Comparison of ENCODE assay signal across 8 cellular contexts in the genomic region with DNA sequence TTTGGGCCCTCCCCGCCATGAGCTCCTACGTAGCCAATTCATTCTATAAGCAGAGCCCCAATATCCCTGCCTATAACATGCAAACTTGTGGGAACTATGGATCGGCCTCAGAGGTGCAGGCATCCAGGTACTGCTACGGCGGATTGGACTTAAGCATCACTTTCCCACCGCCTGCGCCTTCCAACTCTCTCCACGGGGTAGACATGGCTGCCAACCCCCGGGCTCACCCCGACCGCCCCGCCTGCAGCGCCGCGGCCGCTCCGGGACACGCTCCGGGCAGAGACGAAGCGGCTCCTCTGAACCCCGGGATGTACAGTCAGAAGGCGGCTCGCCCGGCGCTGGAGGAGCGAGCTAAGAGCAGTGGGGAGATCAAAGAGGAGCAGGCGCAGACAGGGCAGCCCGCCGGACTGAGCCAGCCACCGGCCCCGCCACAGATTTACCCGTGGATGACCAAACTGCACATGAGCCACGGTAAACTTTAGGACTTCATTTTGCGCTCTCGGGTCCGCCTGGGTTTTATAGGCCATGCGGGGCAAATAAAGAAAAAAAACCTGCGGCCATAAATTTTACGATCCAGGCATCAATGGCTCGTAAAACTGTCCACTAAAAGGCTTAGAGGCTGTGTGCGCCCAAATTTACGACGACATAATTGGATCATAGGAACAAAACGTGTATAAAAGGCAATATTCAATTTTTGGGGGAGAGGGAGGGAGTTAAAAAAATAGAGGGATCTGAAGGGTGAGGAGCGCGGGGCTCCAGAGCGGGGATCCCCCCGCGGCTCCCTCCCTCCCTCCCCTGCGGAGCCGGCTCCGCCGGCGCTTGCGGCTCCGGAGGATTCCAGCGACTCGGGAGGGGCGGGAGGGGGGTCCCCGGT. TPM values are rescaled to one million over a fixed set of nuclear protein-coding genes. Genes with fewer than 3 reads are reported as not detected.
DNase-seq lines count a peak whose midpoint lies in the region; ATAC-seq and TF ChIP-seq lines count a peak whose summit lies in the region.

No MANE protein-coding gene starts in this region.

- no peak overlapping the region for H3K27ac Mint-ChIP-seq in activated B cell treated with CpG ODN at 0.5 μM for 24 hours

- H3K27ac ChIP-seq in heart left ventricle, result no peak overlapping the region
- no peak overlapping the region for H3K27ac ChIP-seq in uterus

- H3K9me3 Mint-ChIP-seq in activated B cell treated with CpG ODN at 0.5 μM for 24 hours, result no peaks in the 10 kb centered on the region

- no peak for TF ChIP-seq CTCF in heart left ventricle (IDR thresholded peaks at IDR 0.05)
- no peak for TF ChIP-seq CTCF in activated B cell treated with CpG ODN at 0.5 μM for 24 hours (IDR thresholded peaks at IDR 0.05)
- TF ChIP-seq CTCF in uterus (IDR thresholded peaks at IDR 0.05), result no peak

- no peaks in the 10 kb centered on the region for H3K36me3 ChIP-seq in heart left ventricle
- no peaks in the 10 kb centered on the region for H3K36me3 ChIP-seq in uterus

- H3K9me3 ChIP-seq in heart left ventricle (no peaks in the 10 kb centered on the region), uterus (no peaks in the 10 kb centered on the region)

- peaks cover 30% of the 10 kb centered on the region for H3K4me1 Mint-ChIP-seq in activated B cell treated with CpG ODN at 0.5 μM for 24 hours

- WGBS in heart left ventricle, 4 donors, result 3 to 6% (median 4%) methylated on average over 47 to 61 of the region's 61 CpGs

- POLR2A ChIA-PET in activated B cell treated with CpG ODN at 0.5 μM for 24 hours (lab: Charles Lee), result interaction anchor here (0.5 to 1.5 kb wide), 5 partner anchors 20 to 175 kb away, joined by 3 to 7 read pairs (median 4); partner anchors contain the start of genes HOXC4 and SMUG1

- peak overlapping the region; percentile 70 for H3K4me3 Mint-ChIP-seq in activated B cell treated with CpG ODN at 0.5 μM for 24 hours

- CTCF ChIA-PET in activated B cell treated with CpG ODN at 0.5 μM for 24 hours (lab: Charles Lee), result interaction anchor here (0.9 to 6.3 kb wide), 12 partner anchors 16 to 182 kb away, joined by 3 to 98 read pairs (median 8); partner anchors contain the start of genes HOXC4, HOXC8 and SMUG1

- ATAC-seq in heart left ventricle (no peak), left ventricle myocardium superior (no peak), activated B cell treated with CpG ODN at 0.5 μM for 24 hours (ENCODE audit: low read depth) (no peak), left colon (peak; percentile 29), GM19455 (IDR thresholded peaks at IDR 0.05; ENCODE audit: unreplicated experiment) (no peak)

- peaks cover 0 to 30% (median 5%) of the 10 kb centered on the region in 12 donors for H3K4me1 ChIP-seq in heart left ventricle
- H3K4me1 ChIP-seq in uterus, result no peaks in the 10 kb centered on the region

- DNase-seq in heart left ventricle (no peak), left ventricle myocardium superior (no peak), activated B cell treated with CpG ODN at 0.5 μM for 24 hours (no peak), left colon (no peak), uterus (peak in 1 of 2 donors; percentile 58), inferior parietal cortex (ENCODE audit: extremely low spot score) (no peak), activated gamma-delta T cell (lab: John Stamatoyannopoulos, UW) (no peak)

- peak overlapping the region in 9 of 12 donors; percentile 4 to 41 (median 20) for H3K4me3 ChIP-seq in heart left ventricle
- H3K4me3 ChIP-seq in uterus, result peak overlapping the region; percentile 4 to 39

- peaks cover 58% of the 10 kb centered on the region for H3K27me3 Mint-ChIP-seq in activated B cell treated with CpG ODN at 0.5 μM for 24 hours

- no peak for TF ChIP-seq POLR2A in heart left ventricle (IDR thresholded peaks at IDR 0.05)
- TF ChIP-seq POLR2A in uterus (IDR thresholded peaks at IDR 0.05), result no peak

- H3K36me3 Mint-ChIP-seq in activated B cell treated with CpG ODN at 0.5 μM for 24 hours (ENCODE audit: low read depth), result no peaks in the 10 kb centered on the region

- peaks cover 62 to 100% (median 99%) of the 10 kb centered on the region in 9 donors for H3K27me3 ChIP-seq in heart left ventricle
- no peaks in the 10 kb centered on the region for H3K27me3 ChIP-seq in uterus

- intact Hi-C loops in heart left ventricle (cut with DNase I) (loop anchor here in 2 of 10 donors (2.0 to 5.0 kb wide), 2 partner anchors 157 to 159 kb away; no protein-coding TSS in a partner anchor), left ventricle myocardium superior (cut with micrococcal nuclease) (no loop called here), activated B cell treated with CpG ODN at 0.5 μM for 24 hours (cut with micrococcal nuclease) (loop anchor here (2.0 to 5.0 kb wide), 3 partner anchors 27 to 71 kb away; no protein-coding TSS in a partner anchor), left colon (cut with DNase I, micrococcal nuclease) (loop anchor here in 1 of 2 donors (5.0 kb wide), 1 partner anchor 159 kb away; no protein-coding TSS in a partner anchor), uterus (cut with DNase I; ENCODE audit: low total_unique reads) (no loop called here)

RNA-seq across cellular contexts. Expression of gene HOXC5, which starts 0.5 kb away (rescaled TPM):
- total RNA-seq in heart left ventricle (not detected), left ventricle myocardium superior (not detected), activated B cell treated with CpG ODN at 0.5 μM for 24 hours (not detected in 2 replicates), left colon (not detected), uterus (10 to 100 TPM in 1 of 4 donors, 1 to 10 TPM in 1, not detected in 2; 3.5 to 10.2 TPM)
- polyA plus RNA-seq in heart left ventricle, result not detected

RNA-seq across cellular contexts. Expression of gene HOXC6, which starts 5.1 kb away (rescaled TPM):
- under 1 TPM in 1 of 9 donors, not detected in 8; 0.40 TPM for total RNA-seq in heart left ventricle
- under 1 TPM; 0.04 to 0.08 TPM for polyA plus RNA-seq in heart left ventricle
- total RNA-seq in left ventricle myocardium superior, result 0.15 TPM
- not detected in 2 replicates for total RNA-seq in activated B cell treated with CpG ODN at 0.5 μM for 24 hours
- total RNA-seq in left colon, result not detected
- total RNA-seq in uterus, result 10 to 100 TPM in 1 of 4 donors, 1 to 10 TPM in 2, not detected in 1; 1.2 to 20.4 (median 2.1) TPM

RNA-seq across cellular contexts. Expression of gene HOXC4, which starts 20.3 kb away (rescaled TPM):
- total RNA-seq in heart left ventricle (1 to 10 TPM in 1 of 9 donors, under 1 TPM in 2, not detected in 6; 0.20 to 1.2 (median 0.29) TPM), left ventricle myocardium superior (not detected), activated B cell treated with CpG ODN at 0.5 μM for 24 hours (4.3 and 4.8 TPM in 2 replicates), left colon (under 1 TPM in 1 of 2 donors, not detected in 1; 0.18 TPM), uterus (10 to 100 TPM in 1 of 4 donors, 1 to 10 TPM in 1, under 1 TPM in 1, not detected in 1; 0.83 to 28.6 (median 1.2) TPM)
- polyA plus RNA-seq in heart left ventricle, result under 1 TPM in 1 of 2 donors, not detected in 1; 0.06 TPM

RNA-seq across cellular contexts. Expression of gene HOXC8, which starts 24.6 kb away (rescaled TPM):
- total RNA-seq in heart left ventricle (not detected), left ventricle myocardium superior (not detected), activated B cell treated with CpG ODN at 0.5 μM for 24 hours (not detected in 2 replicates), left colon (not detected), uterus (1 to 10 TPM in 1 of 4 donors, under 1 TPM in 2, not detected in 1; 0.29 to 7.2 (median 0.35) TPM)
- not detected for polyA plus RNA-seq in heart left ventricle

RNA-seq across cellular contexts. Expression of gene HOXC9, which starts 33.4 kb away (rescaled TPM):
- total RNA-seq in heart left ventricle (not detected), left ventricle myocardium superior (not detected), activated B cell treated with CpG ODN at 0.5 μM for 24 hours (not detected in 2 replicates), left colon (not detected), uterus (1 to 10 TPM in 3 of 4 donors, not detected in 1; 1.5 to 7.8 (median 1.7) TPM)
- not detected for polyA plus RNA-seq in heart left ventricle
